ENCODE assay signal across 23 cellular contexts in genomic region chr5:95441631-95442030, GRCh38. TPM values are rescaled to one million over a fixed set of nuclear protein-coding genes. Genes with fewer than 3 reads are reported as not detected.
"Had no signal": no experiment of that assay in that cellular context is flagged by ENCODE, and none has a peak within 500 bp of the region (broad histone marks: within the 10 kb centered on the region; RNA-seq: fewer than 3 reads in every experiment).

No MANE protein-coding gene starts in this region.

- ATAC-seq: HepG2, Panc1, PC-3 had no signal

- DNase-seq: IMR-90; Karpas-422; KG1; MG63; NCI-H1092; NCI-H1417 treated with DMSO at 0.1 percent for 48 hours; NCI-H1694 treated with DMSO at 0.1 percent for 48 hours; NCI-H2081 treated with DMSO at 0.1 percent for 48 hours; NCI-H226; NCI-H446; NCI-H510A; NCI-H526; NK-92 treated with Interleukin-12 subunit alpha and Interleukin-12 subunit beta, amount 100 ng/mL, for 24 hours; PC-3; SHP77; SK-N-SH; SW 1271 had no signal

- H3K27ac ChIP-seq: RWPE1 had no signal

- H3K4me3 ChIP-seq: MG63 had no signal

- H3K36me3 ChIP-seq: MG63 had no signal

- H3K9me3 ChIP-seq: MG63, SK-N-SH had no signal

RNA-seq across cellular contexts. Expression of gene FAM81B, which starts 50.5 kb away (rescaled TPM):
- total RNA-seq: HepG2, HT1080, IMR-90, OCI-LY7, PC-3, SK-MEL-5 had no signal
